In genomic region chr11:1703146-1703545, GRCh38 we compare ENCODE assay signal across 24 cellular contexts. TPM values are rescaled to one million over a fixed set of nuclear protein-coding genes. Genes with fewer than 3 reads are reported as not detected.
DNase-seq lines count a peak whose midpoint lies in the region; ATAC-seq, FAIRE-seq and TF ChIP-seq lines count a peak whose summit lies in the region.
"Had no signal": no experiment of that assay in that cellular context is flagged by ENCODE, and none has a peak within 500 bp of the region (broad histone marks: within the 10 kb centered on the region; RNA-seq: fewer than 3 reads in every experiment).

No MANE protein-coding gene starts in this region.

- peak; percentile 21 for DNase-seq in activated CD8-positive, alpha-beta memory T cell treated with anti-CD3 and anti-CD28 coated beads, Interleukin-2, amount 10 ng/mL, durations not matched to agents 7 days and 5 days
- DNase-seq in activated CD8-positive, alpha-beta memory T cell treated with anti-CD3 and anti-CD28 coated beads for 24 hours: no peak
- DNase-seq in A549 (ENCODE audit: low read depth in 1 of 2, low spot score in 1 of 2) (no peak), HTR-8/SVneo (ENCODE audit: insufficient read length, low spot score) (no peak), type B pancreatic cell (ENCODE audit: extremely low spot score, unreplicated experiment) (no peak)
- DNase-seq: ACHN; AML-193; BE2C; CD4-positive, alpha-beta T cell; CD8-positive, alpha-beta memory T cell; DMS53; DMS79 treated with DMSO at 0.1 percent for 48 hours; GOT3; HFFc6 had no signal

- H3K4me3 ChIP-seq in A549: no peak overlapping the region
- H3K4me3 ChIP-seq: BLaER1 treated with 17β-estradiol and CSF1 and Interleukin-3, amounts not matched to agents 10 nM and 100 nM; HAP-1 had no signal

- peaks cover 10% of the 10 kb centered on the region for H3K9me3 Mint-ChIP-seq in activated CD8-positive, alpha-beta memory T cell treated with anti-CD3 and anti-CD28 coated beads, Interleukin-2, amount 10 ng/mL, durations not matched to agents 7 days and 5 days (ENCODE audit: low read depth)
- peaks cover 9% of the 10 kb centered on the region for H3K9me3 Mint-ChIP-seq in type B pancreatic cell

- peaks cover 3% of the 10 kb centered on the region; the same call in 1 of the 3 replicates for H3K4me1 ChIP-seq in A549
- H3K4me1 ChIP-seq: BE2C, HAP-1 had no signal

- H3K27me3 Mint-ChIP-seq in activated CD8-positive, alpha-beta memory T cell treated with anti-CD3 and anti-CD28 coated beads, Interleukin-2, amount 10 ng/mL, durations not matched to agents 7 days and 5 days: peaks cover 24% of the 10 kb centered on the region
- H3K27me3 Mint-ChIP-seq in type B pancreatic cell: no peaks in the 10 kb centered on the region
- H3K27me3 Mint-ChIP-seq: CD4-positive, alpha-beta T cell had no signal

- POLR2A ChIA-PET in A549 (lab: Yijun Ruan, JAX): no interaction called here

- no peak overlapping the region for H3K27ac ChIP-seq in A549
- H3K27ac ChIP-seq: 22Rv1; BLaER1 treated with 17β-estradiol and CSF1 and Interleukin-3, amounts not matched to agents 10 nM and 100 nM had no signal

- ATAC-seq in activated CD8-positive, alpha-beta memory T cell treated with anti-CD3 and anti-CD28 coated beads, Interleukin-2, amount 10 ng/mL, durations not matched to agents 7 days and 5 days: no peak
- ATAC-seq in A549 (no peak), HG02678 (IDR thresholded peaks at IDR 0.05; ENCODE audit: unreplicated experiment) (no peak), HG03521 (IDR thresholded peaks at IDR 0.05; ENCODE audit: unreplicated experiment) (no peak)

- TF ChIP-seq EP300 in A549 (IDR thresholded peaks at IDR 0.05): no peak

- H3K4me1 Mint-ChIP-seq in activated CD8-positive, alpha-beta memory T cell treated with anti-CD3 and anti-CD28 coated beads, Interleukin-2, amount 10 ng/mL, durations not matched to agents 7 days and 5 days: peaks cover 47% of the 10 kb centered on the region
- peaks cover 19% of the 10 kb centered on the region for H3K4me1 Mint-ChIP-seq in type B pancreatic cell (ENCODE audit: unreplicated experiment)

- no peak for TF ChIP-seq RAD21 in A549 (conservative IDR thresholded peaks at IDR 0.05 in 1 of 2, IDR thresholded peaks at IDR 0.05 in 1 of 2)

- WGBS in A549 (ENCODE audit: missing lambda C conversion rate): 40% methylated on average over 6 of the region's 6 CpGs

- FAIRE-seq in A549 (lab: Jason Lieb, UNC) (peak; percentile 59), HTR-8/SVneo (lab: Jason Lieb, UNC) (peak; percentile 69)
- FAIRE-seq: A204.1, G401.6, GM12892, H54 had no signal

- no peak overlapping the region for H3K27ac Mint-ChIP-seq in activated CD8-positive, alpha-beta memory T cell treated with anti-CD3 and anti-CD28 coated beads, Interleukin-2, amount 10 ng/mL, durations not matched to agents 7 days and 5 days
- peak overlapping the region; percentile 12 for H3K27ac Mint-ChIP-seq in type B pancreatic cell
- H3K27ac Mint-ChIP-seq: CD14-positive monocyte; CD4-positive, alpha-beta T cell; CD8-positive, alpha-beta memory T cell; HFFc6 had no signal

- no peak for TF ChIP-seq POLR2A in A549 (IDR thresholded peaks at IDR 0.05; ENCODE audit: low read length)

- peaks cover 12% of the 10 kb centered on the region for H3K36me3 Mint-ChIP-seq in activated CD8-positive, alpha-beta memory T cell treated with anti-CD3 and anti-CD28 coated beads, Interleukin-2, amount 10 ng/mL, durations not matched to agents 7 days and 5 days
- no peaks in the 10 kb centered on the region for H3K36me3 Mint-ChIP-seq in type B pancreatic cell
- H3K36me3 Mint-ChIP-seq: CD14-positive monocyte had no signal

- TF ChIP-seq CTCF in A549 (IDR thresholded peaks at IDR 0.05) (no peak), type B pancreatic cell (conservative IDR thresholded peaks at IDR 0.05) (no peak)

- no peaks in the 10 kb centered on the region for H3K9me3 ChIP-seq in A549
- H3K9me3 ChIP-seq: BE2C, HAP-1 had no signal

- no peak overlapping the region for H3K4me2 ChIP-seq in A549
- H3K4me2 ChIP-seq: BLaER1 treated with 17β-estradiol and CSF1 and Interleukin-3, amounts not matched to agents 10 nM and 100 nM had no signal

- CTCF ChIA-PET in activated CD8-positive, alpha-beta memory T cell treated with anti-CD3 and anti-CD28 coated beads, Interleukin-2, amount 10 ng/mL, durations not matched to agents 7 days and 5 days (lab: Charles Lee): interaction anchor here (1.4 to 6.0 kb wide), 3 partner anchors 10 to 130 kb away, joined by 4 to 54 read pairs (median 26); no protein-coding TSS in a partner anchor
- CTCF ChIA-PET in A549 (lab: Yijun Ruan, JAX): interaction anchor here (6.7 to 10.5 kb wide), 2 partner anchors 10 to 130 kb away, joined by 77 to 97 read pairs; partner anchors contain the start of gene SYT8

- H3K4me3 Mint-ChIP-seq in activated CD8-positive, alpha-beta memory T cell treated with anti-CD3 and anti-CD28 coated beads, Interleukin-2, amount 10 ng/mL, durations not matched to agents 7 days and 5 days: no peak overlapping the region
- no peak overlapping the region for H3K4me3 Mint-ChIP-seq in type B pancreatic cell
- H3K4me3 Mint-ChIP-seq: CD4-positive, alpha-beta T cell; CD8-positive, alpha-beta memory T cell; HFFc6 had no signal

TF ChIP-seq in A549, 52 proteins besides CTCF, POLR2A, EP300 and RAD21:
- no peak for TF ChIP-seq RARB (CRISPR knock-in tag; IDR thresholded peaks at IDR 0.05)
- TF ChIP-seq ZFP36 (IDR thresholded peaks at IDR 0.05; ENCODE audit: borderline replicate concordance, partially characterized antibody): no peak
- TF ChIP-seq FOSB (CRISPR knock-in tag; IDR thresholded peaks at IDR 0.05): no peak
- TF ChIP-seq, protein P1, sequence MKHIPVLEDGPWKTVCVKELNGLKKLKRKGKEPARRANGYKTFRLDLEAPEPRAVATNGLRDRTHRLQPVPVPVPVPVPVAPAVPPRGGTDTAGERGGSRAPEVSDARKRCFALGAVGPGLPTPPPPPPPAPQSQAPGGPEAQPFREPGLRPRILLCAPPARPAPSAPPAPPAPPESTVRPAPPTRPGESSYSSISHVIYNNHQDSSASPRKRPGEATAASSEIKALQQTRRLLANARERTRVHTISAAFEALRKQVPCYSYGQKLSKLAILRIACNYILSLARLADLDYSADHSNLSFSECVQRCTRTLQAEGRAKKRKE (CRISPR knock-in tag; IDR thresholded peaks at IDR 0.05; ENCODE audit: low read depth): no peak
- TF ChIP-seq RFX5 (IDR thresholded peaks at IDR 0.05): no peak
- no peak for TF ChIP-seq JUNB (IDR thresholded peaks at IDR 0.05)
- TF ChIP-seq TP53 (CRISPR knock-in tag; IDR thresholded peaks at IDR 0.05): no peak
- TF ChIP-seq HMGXB4 (CRISPR knock-in tag; IDR thresholded peaks at IDR 0.05; ENCODE audit: borderline replicate concordance): no peak
- TF ChIP-seq JUN (IDR thresholded peaks at IDR 0.05): no peak
- no peak for TF ChIP-seq NPAS2 (CRISPR knock-in tag; IDR thresholded peaks at IDR 0.05; ENCODE audit: borderline replicate concordance)
TF ChIP-seq in A549: peak in this region for 0.

RNA-seq across cellular contexts. Expression of gene KRTAP5-6, which starts 6.2 kb away (rescaled TPM):
- not detected for total RNA-seq in activated CD8-positive, alpha-beta memory T cell treated with anti-CD3 and anti-CD28 coated beads, Interleukin-2, amount 10 ng/mL, durations not matched to agents 7 days and 5 days
- not detected in 2 replicates for polyA plus RNA-seq in A549 (2011; rRNA removed)
- polyA plus RNA-seq in A549 (2012; cell fraction: cytosol; rRNA removed): not detected in 2 replicates
- polyA plus RNA-seq in A549 (2012; cell fraction: nucleus; rRNA removed): not detected in 2 replicates
- not detected in 3 replicates for polyA plus RNA-seq in A549 (2017; fragmentation: RNase III; extraction: RNeasy Plus Mini Kit Qiagen cat#74134 plus additional on column Dnase treatment)
- not detected in 2 replicates for polyA minus RNA-seq in A549 (2011; rRNA and poly(A)+ RNA removed)
- not detected in 2 replicates for total RNA-seq in type B pancreatic cell (ENCODE audit: low replicate concordance)
- total RNA-seq: CD4-positive, alpha-beta T cell; CD8-positive, alpha-beta memory T cell; HFFc6 had no signal
- polyA plus RNA-seq: CD14-positive monocyte; CD8-positive, alpha-beta memory T cell had no signal

RNA-seq across cellular contexts. Expression of gene IFITM10, which starts 47.2 kb away (rescaled TPM):
- total RNA-seq in activated CD8-positive, alpha-beta memory T cell treated with anti-CD3 and anti-CD28 coated beads, Interleukin-2, amount 10 ng/mL, durations not matched to agents 7 days and 5 days: 1 to 10 TPM in 1 of 2 experiments, under 1 TPM in 1; 0.96 to 1.3 TPM
- polyA plus RNA-seq in A549 (2011; rRNA removed): 0.26 and 0.28 TPM in 2 replicates
- 0.13 and 0.14 TPM in 2 replicates for polyA plus RNA-seq in A549 (2012; cell fraction: cytosol; rRNA removed)
- 0.79 and 1.6 TPM in 2 replicates for polyA plus RNA-seq in A549 (2012; cell fraction: nucleus; rRNA removed)
- 0.55 to 0.78 TPM (median 0.67 TPM) in 3 replicates for polyA plus RNA-seq in A549 (2017; fragmentation: RNase III; extraction: RNeasy Plus Mini Kit Qiagen cat#74134 plus additional on column Dnase treatment)
- 0.10 and 0.29 TPM in 2 replicates for polyA minus RNA-seq in A549 (2011; rRNA and poly(A)+ RNA removed)
- 3.4 and 7.4 TPM in 2 replicates for total RNA-seq in type B pancreatic cell (ENCODE audit: low replicate concordance)
- polyA plus RNA-seq: CD14-positive monocyte had no signal
